In the genomic region with DNA sequence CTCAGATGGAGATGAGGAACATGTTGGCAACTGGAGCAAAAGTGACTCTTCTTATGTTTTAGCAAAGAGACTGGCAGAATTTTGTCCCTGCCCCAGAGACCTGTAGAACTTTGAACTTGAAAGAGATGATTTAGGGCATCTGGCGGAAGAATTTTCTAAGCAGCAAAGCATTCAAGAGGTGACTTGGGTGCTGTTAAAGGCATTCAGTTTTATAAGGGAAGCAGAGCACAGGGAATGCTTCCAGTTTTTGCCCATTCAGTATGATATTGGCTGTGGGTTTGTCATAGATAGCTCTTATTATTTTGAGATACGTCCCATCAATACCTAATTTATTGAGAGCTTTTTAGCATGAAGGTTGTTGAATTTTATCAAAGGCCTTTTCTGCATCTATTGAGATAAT, we compare ENCODE assay signal across 15 cellular contexts. TPM values are rescaled to one million over a fixed set of nuclear protein-coding genes. Genes with fewer than 3 reads are reported as not detected.
"Had no signal": no experiment of that assay in that cellular context is flagged by ENCODE, and none has a peak within 500 bp of the region (broad histone marks: within the 10 kb centered on the region; RNA-seq: fewer than 3 reads in every experiment).

No MANE protein-coding gene starts in this region.

RNA-seq across cellular contexts. Expression of gene PEG3, which starts 11.8 kb away (rescaled TPM):
- total RNA-seq: hepatocyte, mesothelial cell of epicardium, myocyte had no signal
- polyA plus RNA-seq: hepatocyte; immature natural killer cell; mammary epithelial cell; naive thymus-derived CD4-positive, alpha-beta T cell had no signal

RNA-seq across cellular contexts. Expression of gene ZIM2, which starts 11.8 kb away (rescaled TPM):
- total RNA-seq: hepatocyte; kidney epithelial cell; left cardiac atrium; left lobe of liver; left ventricle myocardium superior; lower lobe of right lung; lung microvascular endothelial cell; mammary epithelial cell; mesothelial cell of epicardium; mononuclear cell; mucosa of gallbladder; myocyte; naive thymus-derived CD4-positive, alpha-beta T cell had no signal
- polyA plus RNA-seq: hepatocyte; immature natural killer cell; keratinocyte; mammary epithelial cell; naive thymus-derived CD4-positive, alpha-beta T cell had no signal
